In genomic region chr11:64933213-64933934, GRCh38 we compare ENCODE assay signal across 20 cellular contexts. TPM values are rescaled to one million over a fixed set of nuclear protein-coding genes. Genes with fewer than 3 reads are reported as not detected.
"Had no signal": no experiment of that assay in that cellular context is flagged by ENCODE, and none has a peak within 500 bp of the region (broad histone marks: within the 10 kb centered on the region; RNA-seq: fewer than 3 reads in every experiment).

No MANE protein-coding gene starts in this region.

- H3K27ac Mint-ChIP-seq: activated CD8-positive, alpha-beta T cell treated with anti-CD3 and anti-CD28 coated beads, Interleukin-2, amount 10 ng/mL, durations not matched to agents 7 days and 5 days; mesothelial cell of epicardium had no signal

- H3K4me3 Mint-ChIP-seq: activated CD8-positive, alpha-beta T cell treated with anti-CD3 and anti-CD28 coated beads, Interleukin-2, amount 10 ng/mL, durations not matched to agents 7 days and 5 days; mesothelial cell of epicardium; naive thymus-derived CD8-positive, alpha-beta T cell; stimulated activated naive B cell treated with anti-CD40 and anti-IgM and Interleukin-4, amounts not matched to agents 10 μg/mL and 1 μg/mL and 100 μg/mL, for 72 hours had no signal

- DNase-seq: activated CD4-positive, alpha-beta T cell treated with anti-CD3 and anti-CD28 coated beads for 1 hour; activated CD4-positive, alpha-beta T cell treated with anti-CD3 and anti-CD28 coated beads, Interleukin-2, amount 50 U/mL, for 1 hour; activated CD8-positive, alpha-beta T cell treated with anti-CD3 and anti-CD28 coated beads, Interleukin-2, amount 10 ng/mL, durations not matched to agents 7 days and 5 days; activated naive CD4-positive, alpha-beta T cell treated with Interleukin-2 at 50 U/mL for 16 hours; activated T-cell treated with anti-CD3 and anti-CD28 coated beads, Interleukin-2, amount 50 U/mL, for 1 hour; effector memory CD4-positive, alpha-beta T cell; hippocampal formation; left ventricle myocardium superior; mammary epithelial cell; naive thymus-derived CD8-positive, alpha-beta T cell; small intestine; stimulated activated naive B cell treated with anti-CD40 and anti-IgM and Interleukin-4, amounts not matched to agents 10 μg/mL and 1 μg/mL and 100 μg/mL, for 72 hours; T-helper 1 cell had no signal

- H3K9me3 Mint-ChIP-seq: mesothelial cell of epicardium; naive thymus-derived CD8-positive, alpha-beta T cell; stimulated activated naive B cell treated with anti-CD40 and anti-IgM and Interleukin-4, amounts not matched to agents 10 μg/mL and 1 μg/mL and 100 μg/mL, for 72 hours had no signal

- ATAC-seq: activated CD8-positive, alpha-beta T cell treated with anti-CD3 and anti-CD28 coated beads, Interleukin-2, amount 10 ng/mL, durations not matched to agents 7 days and 5 days; left ventricle myocardium superior; naive thymus-derived CD8-positive, alpha-beta T cell; stimulated activated naive B cell treated with anti-CD40 and anti-IgM and Interleukin-4, amounts not matched to agents 10 μg/mL and 1 μg/mL and 100 μg/mL, for 72 hours had no signal

- H3K27me3 Mint-ChIP-seq: naive thymus-derived CD8-positive, alpha-beta T cell had no signal

- FAIRE-seq: frontal cortex, small intestine had no signal

- H3K4me1 Mint-ChIP-seq: naive thymus-derived CD8-positive, alpha-beta T cell; stimulated activated naive B cell treated with anti-CD40 and anti-IgM and Interleukin-4, amounts not matched to agents 10 μg/mL and 1 μg/mL and 100 μg/mL, for 72 hours had no signal

RNA-seq across cellular contexts. Expression of gene GPHA2, which starts 2.3 kb away (rescaled TPM):
- total RNA-seq: activated CD8-positive, alpha-beta T cell treated with anti-CD3 and anti-CD28 coated beads, Interleukin-2, amount 10 ng/mL, durations not matched to agents 7 days and 5 days; cardiac septum; dermis microvascular lymphatic vessel endothelial cell; esophagus mucosa; frontal cortex; left ventricle myocardium superior; mammary epithelial cell; mesothelial cell of epicardium; sciatic nerve; urinary bladder had no signal

RNA-seq across cellular contexts. Expression of gene MAJIN, which starts 38.5 kb away (rescaled TPM):
- total RNA-seq: activated CD8-positive, alpha-beta T cell treated with anti-CD3 and anti-CD28 coated beads, Interleukin-2, amount 10 ng/mL, durations not matched to agents 7 days and 5 days; cardiac septum; dermis microvascular lymphatic vessel endothelial cell; esophagus mucosa; frontal cortex; left ventricle myocardium superior; mammary epithelial cell; mesothelial cell of epicardium; sciatic nerve; urinary bladder had no signal
